ENCODE assay signal across 13 cellular contexts in genomic region chr1:204419064-204419403, GRCh38. TPM values are rescaled to one million over a fixed set of nuclear protein-coding genes. Genes with fewer than 3 reads are reported as not detected.
A peak's percentile ranks its signal among the peaks of the same experiment; 100 is the strongest.
DNase-seq lines count a peak whose midpoint lies in the region; TF ChIP-seq lines count a peak whose summit lies in the region.
"Had no signal": no experiment of that assay in that cellular context is flagged by ENCODE, and none has a peak within 500 bp of the region (broad histone marks: within the 10 kb centered on the region; RNA-seq: fewer than 3 reads in every experiment).

No MANE protein-coding gene starts in this region.

- POLR2A ChIA-PET in MCF 10A (lab: Yijun Ruan, JAX) = interaction anchor here (0.6 to 4.8 kb wide), 14 partner anchors 11 to 703 kb away, joined by 3 to 150 read pairs (median 12); partner anchors contain the start of genes MDM4 and PIK3C2B
- POLR2A ChIA-PET in HEK293T (lab: Yijun Ruan, JAX) = no interaction called here

- CTCF ChIA-PET in MCF 10A (lab: Yijun Ruan, JAX) = interaction anchor here (0.6 to 38.8 kb wide), 6 partner anchors 7 to 1500 kb away, joined by 3 to 1125 read pairs (median 8); partner anchors contain the start of gene PIK3C2B
- CTCF ChIA-PET in HEK293T (lab: Yijun Ruan, JAX) = interaction anchor here (2.2 kb wide), 1 partner anchor 21 kb away, joined by 5 read pairs; no protein-coding TSS in a partner anchor

- intact Hi-C loops in MCF 10A (cut with micrococcal nuclease) (no loop called here), breast epithelium (cut with DNase I; ENCODE audit: low total_unique reads) (loop anchor here (10.0 kb wide), 1 partner anchor 506 kb away; no protein-coding TSS in a partner anchor)

- H3K4me3 ChIP-seq in breast epithelium = no peak overlapping the region

- no peak for TF ChIP-seq POLR2A in breast epithelium (IDR thresholded peaks at IDR 0.05)

- H3K36me3 ChIP-seq in breast epithelium = no peaks in the 10 kb centered on the region

- peak; percentile 55 for DNase-seq in MCF 10A (ENCODE audit: unreplicated experiment)
- DNase-seq in breast epithelium (ENCODE audit: low spot score in 2 of 2) = no peak
- DNase-seq in mucosa of gallbladder (ENCODE audit: low spot score) = peak; percentile 71
- DNase-seq in HEK293T (ENCODE audit: extremely low spot score) = no peak
- DNase-seq in NCI-H2081 (lab: John Stamatoyannopoulos, UW) = no peak
- DNase-seq in glutamatergic neuron = no peak
- DNase-seq in effector CD4-positive, alpha-beta T cell = no peak
- DNase-seq: activated effector memory CD4-positive, alpha-beta T cell treated with Interleukin-2 at 50 U/mL for 16 hours; effector memory CD4-positive, alpha-beta T cell; KG1; NCI-H774; T1000 had no signal

- peaks cover 0 to 5% of the 10 kb centered on the region in 2 donors for H3K4me1 ChIP-seq in breast epithelium

- H3K4me1 Mint-ChIP-seq in MCF 10A (ENCODE audit: insufficient read depth, unreplicated experiment) = peaks cover 53% of the 10 kb centered on the region
- peaks cover 46% of the 10 kb centered on the region for H3K4me1 Mint-ChIP-seq in brain
- H3K4me1 Mint-ChIP-seq in glutamatergic neuron (ENCODE audit: low read depth, unreplicated experiment) = peaks cover 8% of the 10 kb centered on the region

- no peak overlapping the region for H3K27ac ChIP-seq in breast epithelium

- TF ChIP-seq CTCF in MCF 10A (IDR thresholded peaks at IDR 0.05; ENCODE audit: unreplicated experiment) (no peak), breast epithelium (IDR thresholded peaks at IDR 0.05) (no peak), brain (conservative IDR thresholded peaks at IDR 0.05) (no peak), glutamatergic neuron (IDR thresholded peaks at IDR 0.05; ENCODE audit: partially characterized antibody, unreplicated experiment) (no peak)

- no TSS peak for BruUV-seq in MCF 10A (replicated peaks; lab: Mats Ljungman, UMichigan)

- no peaks in the 10 kb centered on the region for H3K27me3 Mint-ChIP-seq in MCF 10A (ENCODE audit: insufficient read depth, unreplicated experiment)
- H3K27me3 Mint-ChIP-seq in brain = no peaks in the 10 kb centered on the region
- peaks cover 4% of the 10 kb centered on the region for H3K27me3 Mint-ChIP-seq in glutamatergic neuron (ENCODE audit: unreplicated experiment)

- H3K4me3 Mint-ChIP-seq in MCF 10A (ENCODE audit: unreplicated experiment) (peak overlapping the region; percentile 1), brain (peak overlapping the region in 1 of 5 experiments; percentile 41), glutamatergic neuron (ENCODE audit: unreplicated experiment) (no peak overlapping the region)

- H3K9me3 Mint-ChIP-seq in MCF 10A (ENCODE audit: unreplicated experiment) (no peaks in the 10 kb centered on the region), brain (no peaks in the 10 kb centered on the region), glutamatergic neuron (ENCODE audit: unreplicated experiment) (peaks cover 7% of the 10 kb centered on the region)

- H3K9me3 ChIP-seq in breast epithelium = no peaks in the 10 kb centered on the region

- peak overlapping the region; percentile 91 for H3K27ac Mint-ChIP-seq in MCF 10A (ENCODE audit: low read depth, unreplicated experiment)
- H3K27ac Mint-ChIP-seq in brain = peak overlapping the region in 4 of 5 experiments; percentile 58 to 95 (median 80)
- no peak overlapping the region for H3K27ac Mint-ChIP-seq in glutamatergic neuron (ENCODE audit: unreplicated experiment)

- peaks cover 4% of the 10 kb centered on the region for H3K36me3 Mint-ChIP-seq in MCF 10A (ENCODE audit: insufficient read depth, unreplicated experiment)
- peaks cover 19% of the 10 kb centered on the region for H3K36me3 Mint-ChIP-seq in brain
- peaks cover 4% of the 10 kb centered on the region for H3K36me3 Mint-ChIP-seq in glutamatergic neuron (ENCODE audit: unreplicated experiment)

- H3K27me3 ChIP-seq in breast epithelium = no peaks in the 10 kb centered on the region

TF ChIP-seq in HEK293T, 16 proteins besides CTCF, POLR2A, EP300 and RAD21:
- TF ChIP-seq TARDBP (IDR thresholded peaks at IDR 0.05) (no peak), HDGF (IDR thresholded peaks at IDR 0.05; ENCODE audit: borderline replicate concordance) (no peak), SP1 (IDR thresholded peaks at IDR 0.05) (no peak), PKNOX1 (IDR thresholded peaks at IDR 0.05) (no peak), ARNT (IDR thresholded peaks at IDR 0.05) (no peak), L3MBTL2 (conservative IDR thresholded peaks at IDR 0.05) (no peak), BHLHE40 (IDR thresholded peaks at IDR 0.05; ENCODE audit: borderline replicate concordance) (no peak), LEF1 (IDR thresholded peaks at IDR 0.05; ENCODE audit: borderline replicate concordance) (no peak), ZNF384 (IDR thresholded peaks at IDR 0.05) (no peak), FOXM1 (IDR thresholded peaks at IDR 0.05; ENCODE audit: borderline replicate concordance) (no peak), ELF4 (IDR thresholded peaks at IDR 0.05) (no peak), FOXK2 (IDR thresholded peaks at IDR 0.05) (no peak), SUZ12 (IDR thresholded peaks at IDR 0.05) (no peak), FOXA1 (IDR thresholded peaks at IDR 0.05) (no peak)
TF ChIP-seq in HEK293T: peak in this region for 0.

RNA-seq across cellular contexts. Expression of gene PPP1R15B, which starts 7.4 kb away (rescaled TPM):
- 86.0 and 94.8 TPM in 2 replicates for total RNA-seq in MCF 10A (2022)
- 10 to 100 TPM; 47.5 to 91.6 (median 53.3) TPM for total RNA-seq in breast epithelium
- 11.4 TPM for polyA plus RNA-seq in brain (ENCODE audit: insufficient read depth, low read depth, low replicate concordance)
- total RNA-seq in mucosa of gallbladder = 38.8 TPM
- 45.3 TPM for total RNA-seq in glutamatergic neuron (ENCODE audit: unreplicated experiment)

RNA-seq across cellular contexts. Expression of gene PLEKHA6, which starts 59.3 kb away (rescaled TPM):
- total RNA-seq in MCF 10A (2022) (65.9 and 75.9 TPM in 2 replicates), breast epithelium (10 to 100 TPM in 2 of 3 donors, 1 to 10 TPM in 1; 1.4 to 34.0 (median 17.7) TPM), mucosa of gallbladder (115 TPM), glutamatergic neuron (ENCODE audit: unreplicated experiment) (72.7 TPM)
- 27.8 TPM for polyA plus RNA-seq in brain (ENCODE audit: insufficient read depth, low read depth, low replicate concordance)

Comparison
In these comparisons a context has a peak if more than half of its experiments do, and no peak if none do; other contexts are left out.
1. DNase-seq: peak in MCF 10A (single experiment) and mucosa of gallbladder (single experiment); none in breast epithelium (0 of 2), HEK293T (single experiment), NCI-H2081 (0 of 2), glutamatergic neuron (single experiment) and effector CD4-positive, alpha-beta T cell (single experiment).